ENCODE assay signal across 8 cellular contexts in the genomic region with DNA sequence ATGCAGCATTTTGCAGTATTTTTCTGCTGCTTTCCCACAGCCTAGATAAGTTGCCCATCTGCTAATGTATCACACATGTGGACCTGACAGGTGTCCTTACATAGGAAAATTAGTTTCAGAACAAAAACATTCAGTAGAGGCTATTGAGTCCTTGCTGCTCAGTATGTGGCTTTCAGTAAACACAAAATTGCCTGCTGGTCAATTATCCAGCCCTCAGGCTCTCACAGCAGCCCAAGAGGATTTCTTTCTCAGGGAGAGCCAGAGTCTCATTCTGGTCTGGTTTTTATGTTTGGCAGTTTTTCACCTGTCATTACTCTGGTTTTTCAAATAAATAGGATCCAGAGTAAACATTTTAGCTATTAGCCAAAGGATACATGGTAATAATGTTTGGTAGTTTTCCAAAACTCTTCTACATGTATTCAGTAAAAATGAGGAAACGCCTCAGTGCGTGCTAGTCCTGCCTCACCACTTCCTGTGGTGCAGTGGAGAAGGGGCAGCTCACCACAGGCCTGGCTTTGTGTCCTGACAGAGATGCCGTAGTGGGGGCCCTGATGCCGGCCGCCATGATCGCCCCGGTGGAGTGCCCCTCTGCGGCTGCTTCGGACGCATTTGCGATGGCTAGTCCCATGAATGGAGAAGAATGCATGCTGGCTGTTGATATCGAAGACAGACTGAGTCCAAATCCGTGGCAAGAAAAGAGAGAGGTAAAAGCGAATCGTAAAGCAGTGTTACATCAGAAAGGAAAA.
A peak's percentile ranks its signal among the peaks of the same experiment; 100 is the strongest.
DNase-seq lines count a peak whose midpoint lies in the region; ATAC-seq, FAIRE-seq and TF ChIP-seq lines count a peak whose summit lies in the region.
"Not testable (repeated sequence)": the region's sequence is repeated elsewhere in the genome, so short reads cannot be mapped to it uniquely, and the experiment has no call there.

No MANE protein-coding gene starts in this region.

- H2BK120ac ChIP-seq in neuronal stem cell (ENCODE audit: low read depth, low read length), result not testable (repeated sequence)

- H3K9ac ChIP-seq in endothelial cell of umbilical vein (replicated peaks; ENCODE audit: extremely low read depth, insufficient read depth, low read length); neuronal stem cell (ENCODE audit: low read depth, low read length, poor library complexity): not testable (repeated sequence)

- POLR2A ChIA-PET in endothelial cell of umbilical vein (lab: Charles Lee), result not testable (repeated sequence)

- H2BK12ac ChIP-seq in neuronal stem cell (ENCODE audit: low read length), result not testable (repeated sequence)

- not testable (repeated sequence) for H2AK5ac ChIP-seq in neuronal stem cell (ENCODE audit: low read depth, low read length)

- intact Hi-C loops in endothelial cell of umbilical vein (cut with micrococcal nuclease), result not testable (repeated sequence)

- H3K4me1 ChIP-seq in endothelial cell of umbilical vein (ENCODE audit: control insufficient read depth, extremely low read depth, insufficient read depth, low read length); neuronal stem cell (ENCODE audit: control insufficient read depth in 2 of 2, insufficient read depth in 1 of 2, low read depth in 1 of 2, low read length in 2 of 2); suprapubic skin: not testable (repeated sequence)

- H3K36me3 ChIP-seq in endothelial cell of umbilical vein (ENCODE audit: control insufficient read depth in 2 of 2, extremely low read depth in 1 of 2, insufficient read depth in 2 of 2, low read length in 2 of 2); neuronal stem cell (replicated peaks in 1 of 2; ENCODE audit: control insufficient read depth in 2 of 2, insufficient read depth in 2 of 2, low read length in 2 of 2); suprapubic skin: not testable (repeated sequence)

- FAIRE-seq in GM12891 (lab: Jason Lieb, UNC) (peak; percentile 85), endothelial cell of umbilical vein (lab: Jason Lieb, UNC) (peak; percentile 70)

- not testable (repeated sequence) for H4K20me1 ChIP-seq in endothelial cell of umbilical vein (replicated peaks; ENCODE audit: control insufficient read depth, extremely low read depth, insufficient read depth, low read length)

- no CpG with 5 or more reads among the region's 15 CpGs for WGBS in neuronal stem cell (ENCODE audit: extremely low coverage in 2 of 2, insufficient read length in 2 of 2, insufficient replicate concordance in 1 of 2), 2 donors
- WGBS in suprapubic skin, result 82% methylated on average over 15 of the region's 15 CpGs

- TF ChIP-seq CTCF in endothelial cell of umbilical vein (IDR thresholded peaks at IDR 0.05; ENCODE audit: extremely low read depth in 1 of 2, insufficient read depth in 1 of 2, low read depth in 1 of 2, low read length in 2 of 2); suprapubic skin (IDR thresholded peaks at IDR 0.05): not testable (repeated sequence)

- not testable (repeated sequence) for H3K79me2 ChIP-seq in endothelial cell of umbilical vein (ENCODE audit: control insufficient read depth, insufficient read depth, low read length)

- not testable (repeated sequence) for H3K23ac ChIP-seq in neuronal stem cell (ENCODE audit: low read depth, low read length, poor library complexity)

- H3K9me3 ChIP-seq in endothelial cell of umbilical vein (replicated peaks; ENCODE audit: control insufficient read depth, insufficient read depth, low read length); neuronal stem cell (replicated peaks in 1 of 2; ENCODE audit: control insufficient read depth in 2 of 2, insufficient read depth in 1 of 2, low read depth in 1 of 2, low read length in 2 of 2); suprapubic skin: not testable (repeated sequence)

- not testable (repeated sequence) for H3K14ac ChIP-seq in neuronal stem cell (ENCODE audit: low read length)

- peak; percentile 53 for ATAC-seq in HG03039 (IDR thresholded peaks at IDR 0.05; ENCODE audit: unreplicated experiment)

- not testable (repeated sequence) for H4K8ac ChIP-seq in neuronal stem cell (ENCODE audit: low read depth, low read length)

- TF ChIP-seq EP300 in suprapubic skin (IDR thresholded peaks at IDR 0.05), result not testable (repeated sequence)

- TF ChIP-seq POLR2A in GM12891 (IDR thresholded peaks at IDR 0.05; ENCODE audit: low read depth, low read length), result peak; percentile 57; the same call in 1 of the 2 replicates
- not testable (repeated sequence) for TF ChIP-seq POLR2A in endothelial cell of umbilical vein (IDR thresholded peaks at IDR 0.05; ENCODE audit: low read depth, low read length); suprapubic skin (IDR thresholded peaks at IDR 0.05)

- H3K9me1 ChIP-seq in endothelial cell of umbilical vein (replicated peaks; ENCODE audit: control insufficient read depth, extremely low read depth, insufficient read depth, low read length), result not testable (repeated sequence)

- CTCF ChIA-PET in endothelial cell of umbilical vein (lab: Charles Lee), result not testable (repeated sequence)

- not testable (repeated sequence) for H4K91ac ChIP-seq in neuronal stem cell (ENCODE audit: low read depth, low read length, poor library complexity)

- H3K18ac ChIP-seq in neuronal stem cell (ENCODE audit: low read length), result not testable (repeated sequence)

- not testable (repeated sequence) for H3K4me2 ChIP-seq in endothelial cell of umbilical vein (ENCODE audit: insufficient read depth, low read length); neuronal stem cell (ENCODE audit: insufficient read depth, low read length, poor library complexity, severe bottlenecking)

- in situ Hi-C loops in SK-MEL-5 (cut with HindIII; ENCODE audit: low pct_unique_long_range_greater_than_20kb, low sequenced_read_pairs), result not testable (repeated sequence)

- BruUV-seq in endothelial cell of umbilical vein (replicated peaks; lab: Mats Ljungman, UMichigan), result not testable (repeated sequence)

- dilution Hi-C loops in endothelial cell of umbilical vein (cut with MboI; ENCODE audit: extremely low pct_ligation_motif_present, low sequenced_read_pairs), result not testable (repeated sequence)

- not testable (repeated sequence) for H3K27me3 ChIP-seq in endothelial cell of umbilical vein (ENCODE audit: control insufficient read depth in 2 of 2, insufficient read depth in 2 of 2, low read length in 2 of 2); neuronal stem cell (ENCODE audit: control insufficient read depth in 3 of 3, insufficient read depth in 3 of 3, low read depth in 1 of 3, low read length in 3 of 3); suprapubic skin

- not testable (repeated sequence) for H2BK15ac ChIP-seq in neuronal stem cell (ENCODE audit: low read length)

- not testable (repeated sequence) for H3K79me1 ChIP-seq in neuronal stem cell (ENCODE audit: low read depth, low read length)

- not testable (repeated sequence) for H3K27ac ChIP-seq in endothelial cell of umbilical vein (ENCODE audit: insufficient read depth, low read depth, low read length); neuronal stem cell (replicated peaks; ENCODE audit: low read length); suprapubic skin

- not testable (repeated sequence) for H2BK5ac ChIP-seq in neuronal stem cell (ENCODE audit: low read length)

- H3K4me3 ChIP-seq in endothelial cell of umbilical vein (replicated peaks in 1 of 3; ENCODE audit: insufficient read depth in 1 of 3, low read depth in 1 of 3, low read length in 3 of 3) (peak overlapping the region in 2 of 3 experiments; percentile 23 to 24), suprapubic skin (peak overlapping the region; percentile 14)
- not testable (repeated sequence) for H3K4me3 ChIP-seq in neuronal stem cell (ENCODE audit: low read length in 2 of 2)

- peak; percentile 25 for DNase-seq in GM12891 (ENCODE audit: insufficient read length, low spot score)
- peak; percentile 6 for DNase-seq in NCI-H1694 treated with DMSO at 0.1 percent for 48 hours (lab: John Stamatoyannopoulos, UW)
- DNase-seq in SK-MEL-5 (ENCODE audit: low read depth, low spot score), result peak; percentile 84
- DNase-seq in activated T-cell treated with anti-CD3 and anti-CD28 coated beads, Interleukin-2, amount 50 U/mL, for 48 hours, result peak; percentile 79 to 80
- peak; percentile 7 for DNase-seq in endothelial cell of umbilical vein (ENCODE audit: low read depth, low spot score)
- DNase-seq in neuronal stem cell (ENCODE audit: low spot score); suprapubic skin (ENCODE audit: low spot score in 2 of 2): not testable (repeated sequence)

- not testable (repeated sequence) for H2AFZ ChIP-seq in endothelial cell of umbilical vein (ENCODE audit: low read depth, low read length)
- peak overlapping the region; percentile 68 for H2AFZ ChIP-seq in neuronal stem cell (ENCODE audit: low read length)

- H3K4ac ChIP-seq in neuronal stem cell (ENCODE audit: low read length), result not testable (repeated sequence)

TF ChIP-seq in GM12891, 5 proteins besides CTCF, POLR2A, EP300 and RAD21:
- TF ChIP-seq TAF1 (IDR thresholded peaks at IDR 0.05; ENCODE audit: low read depth, low read length) (peak; percentile 22; the same call in 1 of the 2 replicates), POLR2AphosphoS5 (IDR thresholded peaks at IDR 0.05; ENCODE audit: low read depth, low read length) (0 out of 2 replicates have a peak, but pooled peaks have one; percentile 25), SPI1 (IDR thresholded peaks at IDR 0.05; ENCODE audit: low read depth, low read length) (peak; percentile 65)
